ENCODE assay signal across 12 cellular contexts in the genomic region with DNA sequence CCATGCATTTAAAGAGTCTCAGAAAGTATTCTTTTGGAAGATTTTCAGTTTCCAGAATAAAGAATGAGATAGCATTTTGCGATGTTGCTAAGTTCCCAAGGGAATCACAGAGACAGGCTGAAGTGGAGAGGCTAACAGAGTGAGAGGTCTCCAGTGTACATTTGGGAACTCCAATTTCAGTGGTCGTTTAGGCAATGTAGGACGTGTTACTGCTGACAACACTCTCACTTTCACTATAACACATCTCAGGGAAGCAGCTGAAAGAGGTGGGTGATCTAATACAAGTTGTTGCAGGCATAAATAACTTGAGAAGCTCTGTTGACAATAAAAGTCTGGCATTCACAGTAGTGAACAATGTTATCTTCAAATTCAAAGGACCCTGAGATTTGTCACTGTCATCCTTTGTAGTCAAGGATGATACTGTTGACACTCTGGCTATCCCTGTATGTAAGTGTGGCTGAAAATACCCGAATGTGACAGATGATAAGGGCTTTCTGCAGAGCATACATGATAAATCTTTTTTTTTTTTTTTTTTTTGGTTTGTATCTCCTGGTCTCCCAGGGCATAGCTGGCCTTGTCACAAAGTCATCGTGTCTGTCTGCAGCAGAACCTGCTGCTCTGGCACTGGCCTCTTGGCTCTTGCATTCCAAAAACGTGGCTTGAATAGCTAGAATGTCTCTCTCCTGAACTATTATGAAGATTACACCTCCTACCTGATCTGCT. TPM values are rescaled to one million over a fixed set of nuclear protein-coding genes. Genes with fewer than 3 reads are reported as not detected.
A peak's percentile ranks its signal among the peaks of the same experiment; 100 is the strongest.
DNase-seq lines count a peak whose midpoint lies in the region; ATAC-seq, FAIRE-seq and TF ChIP-seq lines count a peak whose summit lies in the region.
"Had no signal": no experiment of that assay in that cellular context is flagged by ENCODE, and none has a peak within 500 bp of the region (broad histone marks: within the 10 kb centered on the region; RNA-seq: fewer than 3 reads in every experiment).

No MANE protein-coding gene starts in this region.

- no peak for FAIRE-seq in D721Med (lab: Jason Lieb, UNC)

- peak; percentile 53 for ATAC-seq in GM18498 (IDR thresholded peaks at IDR 0.05; ENCODE audit: unreplicated experiment)
- ATAC-seq in HG02571 (IDR thresholded peaks at IDR 0.05; ENCODE audit: unreplicated experiment) = peak; percentile 57

- peak; percentile 72 for DNase-seq in NCI-H345 treated with DMSO at 0.1 percent for 48 hours (lab: John Stamatoyannopoulos, UW; ENCODE audit: unreplicated experiment)
- no peak for DNase-seq in right atrium auricular region (ENCODE audit: low spot score)
- no peak for DNase-seq in HUDEP-2 (lab: John Stamatoyannopoulos, UW; ENCODE audit: unreplicated experiment in 76 of 76)
- DNase-seq in D721Med (ENCODE audit: insufficient read length, low spot score) = no peak
- DNase-seq in T-helper 2 cell = no peak
- no peak for DNase-seq in A172 (ENCODE audit: low spot score)
- DNase-seq: EL; immature natural killer cell; stimulated activated CD4-positive, alpha-beta T cell treated with anti-CD3 and anti-CD28 coated beads, Interleukin-2, amount 100 ng/mL, for 48 hours had no signal

- peaks cover 0 to 21% of the 10 kb centered on the region in 2 donors for H3K4me1 ChIP-seq in right atrium auricular region

- H3K4me3 ChIP-seq in right atrium auricular region = no peak overlapping the region

- no peaks in the 10 kb centered on the region for H3K9me3 ChIP-seq in right atrium auricular region

- no peaks in the 10 kb centered on the region for H3K27me3 ChIP-seq in right atrium auricular region

- TF ChIP-seq CTCF in right atrium auricular region (IDR thresholded peaks at IDR 0.05) (no peak), D721Med (IDR thresholded peaks at IDR 0.05; ENCODE audit: insufficient read depth, missing control alignments) (no peak)

- H3K27ac ChIP-seq in right atrium auricular region = peak overlapping the region; percentile 57 to 69

- H3K36me3 ChIP-seq in right atrium auricular region = no peaks in the 10 kb centered on the region

RNA-seq across cellular contexts. Expression of a gene that starts 50.2 kb away (rescaled TPM):
- total RNA-seq in right atrium auricular region = under 1 TPM; 0.31 to 0.44 TPM
- total RNA-seq in A172 (2014; rRNA removed; shearing (Covaris generic)) = not detected in 2 replicates
- total RNA-seq: T-helper 2 cell treated with Interferon-gamma antibody and Interleukin-4, amounts not matched to agents 100 ng/mL and 5 ng/mL, for 36 hours had no signal
